ENCODE assay signal across 8 cellular contexts in genomic region chr2:1546023-1546591, GRCh38.
A peak's percentile ranks its signal among the peaks of the same experiment; 100 is the strongest.
DNase-seq lines count a peak whose midpoint lies in the region; ATAC-seq and TF ChIP-seq lines count a peak whose summit lies in the region.

No MANE protein-coding gene starts in this region.

- H3K27ac ChIP-seq in BLaER1 treated with 17β-estradiol and CSF1 and Interleukin-3, amounts not matched to agents 10 nM and 100 nM, result no peak overlapping the region
- H3K27ac ChIP-seq in adrenal gland, result no peak overlapping the region

- H3K9ac ChIP-seq in BLaER1 treated with 17β-estradiol and CSF1 and Interleukin-3, amounts not matched to agents 10 nM and 100 nM, result no peak overlapping the region

- no peak for ATAC-seq in GM18520 (IDR thresholded peaks at IDR 0.05; ENCODE audit: unreplicated experiment)

- no peaks in the 10 kb centered on the region for H3K9me3 ChIP-seq in BLaER1 treated with 17β-estradiol and CSF1 and Interleukin-3, amounts not matched to agents 10 nM and 100 nM (replicated peaks in 1 of 11)
- no peaks in the 10 kb centered on the region for H3K9me3 ChIP-seq in adrenal gland (replicated peaks in 1 of 3)

- H3K27me3 ChIP-seq in BLaER1 treated with 17β-estradiol and CSF1 and Interleukin-3, amounts not matched to agents 10 nM and 100 nM, result peaks cover 0 to 15% (median 0%) of the 10 kb centered on the region in 11 experiments; a peak in 3 of 22 replicates
- H3K27me3 ChIP-seq in adrenal gland, result no peaks in the 10 kb centered on the region

- DNase-seq in H4 (ENCODE audit: low spot score) (peak; percentile 38), NCI-H69 (lab: John Stamatoyannopoulos, UW) (peak; percentile 34), adrenal gland (peak in 6 of 7 donors; percentile 21 to 71 (median 52)), iPS-NIHi7 (ENCODE audit: extremely low spot score) (peak; percentile 77), T1000 (lab: John Stamatoyannopoulos, UW) (no peak)
- peak; percentile 24 for DNase-seq in stimulated activated CD4-positive, alpha-beta T cell treated with anti-CD3 and anti-CD28 coated beads, Interleukin-1b, Interleukin-23, amount 100 ng/mL, for 48 hours

- peaks cover 0 to 36% (median 0%) of the 10 kb centered on the region in 11 experiments; a peak in 7 of 22 replicates for H4K20me1 ChIP-seq in BLaER1 treated with 17β-estradiol and CSF1 and Interleukin-3, amounts not matched to agents 10 nM and 100 nM

- intact Hi-C loops in adrenal gland (cut with DNase I), result loop anchor here (5.0 to 10.0 kb wide), 3 partner anchors 691 to 834 kb away; no protein-coding TSS in a partner anchor

- H3K4me1 ChIP-seq in BLaER1 treated with 17β-estradiol and CSF1 and Interleukin-3, amounts not matched to agents 10 nM and 100 nM, result peaks cover 3 to 54% (median 36%) of the 10 kb centered on the region in 10 experiments; a peak in 18 of 20 replicates
- H3K4me1 ChIP-seq in adrenal gland (replicated peaks in 1 of 2), result no peaks in the 10 kb centered on the region

- H3K4me3 ChIP-seq in BLaER1 treated with 17β-estradiol and CSF1 and Interleukin-3, amounts not matched to agents 10 nM and 100 nM, result no peak overlapping the region
- H3K4me3 ChIP-seq in adrenal gland, result no peak overlapping the region

- H3K36me3 ChIP-seq in BLaER1 treated with 17β-estradiol and CSF1 and Interleukin-3, amounts not matched to agents 10 nM and 100 nM, result no peaks in the 10 kb centered on the region
- no peaks in the 10 kb centered on the region for H3K36me3 ChIP-seq in adrenal gland (replicated peaks in 1 of 2)

- WGBS in adrenal gland, 4 donors, result 12 to 28% (median 25%) methylated on average over 9 to 14 of the region's 14 CpGs

- peak; percentile 67 to 82 (median 76) for TF ChIP-seq CTCF in adrenal gland (IDR thresholded peaks at IDR 0.05)

- TF ChIP-seq POLR2A in adrenal gland (IDR thresholded peaks at IDR 0.05), result no peak

- peak overlapping the region in 10 of 11 experiments; percentile 20 to 48 (median 32); a peak in 15 of 22 replicates for H3K4me2 ChIP-seq in BLaER1 treated with 17β-estradiol and CSF1 and Interleukin-3, amounts not matched to agents 10 nM and 100 nM
